Comparison of ENCODE assay signal across 1 cellular context in the genomic region with DNA sequence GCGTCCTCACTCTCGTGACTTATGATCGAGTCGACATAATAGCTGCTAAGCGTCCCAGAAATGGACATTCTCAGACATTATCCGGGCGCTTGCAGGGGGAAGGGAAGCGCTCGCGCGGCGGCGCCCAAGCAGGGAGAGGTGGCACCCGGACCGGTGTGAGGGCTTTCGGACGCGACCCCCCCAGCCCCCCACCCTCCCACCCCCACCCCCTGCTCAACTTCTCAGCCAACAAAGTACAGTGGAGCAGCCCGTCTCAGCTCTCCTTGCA.
TF ChIP-seq lines count a peak whose summit lies in the region.

HOXB9 (minus strand) TSS at position 157 of the 268 bp plus-strand sequence; CDS start at position 68, 89 bp downstream.

TF ChIP-seq in GM23338, 12 proteins besides CTCF, POLR2A, EP300 and RAD21 (continued from another document):
- TF ChIP-seq, protein P1, sequence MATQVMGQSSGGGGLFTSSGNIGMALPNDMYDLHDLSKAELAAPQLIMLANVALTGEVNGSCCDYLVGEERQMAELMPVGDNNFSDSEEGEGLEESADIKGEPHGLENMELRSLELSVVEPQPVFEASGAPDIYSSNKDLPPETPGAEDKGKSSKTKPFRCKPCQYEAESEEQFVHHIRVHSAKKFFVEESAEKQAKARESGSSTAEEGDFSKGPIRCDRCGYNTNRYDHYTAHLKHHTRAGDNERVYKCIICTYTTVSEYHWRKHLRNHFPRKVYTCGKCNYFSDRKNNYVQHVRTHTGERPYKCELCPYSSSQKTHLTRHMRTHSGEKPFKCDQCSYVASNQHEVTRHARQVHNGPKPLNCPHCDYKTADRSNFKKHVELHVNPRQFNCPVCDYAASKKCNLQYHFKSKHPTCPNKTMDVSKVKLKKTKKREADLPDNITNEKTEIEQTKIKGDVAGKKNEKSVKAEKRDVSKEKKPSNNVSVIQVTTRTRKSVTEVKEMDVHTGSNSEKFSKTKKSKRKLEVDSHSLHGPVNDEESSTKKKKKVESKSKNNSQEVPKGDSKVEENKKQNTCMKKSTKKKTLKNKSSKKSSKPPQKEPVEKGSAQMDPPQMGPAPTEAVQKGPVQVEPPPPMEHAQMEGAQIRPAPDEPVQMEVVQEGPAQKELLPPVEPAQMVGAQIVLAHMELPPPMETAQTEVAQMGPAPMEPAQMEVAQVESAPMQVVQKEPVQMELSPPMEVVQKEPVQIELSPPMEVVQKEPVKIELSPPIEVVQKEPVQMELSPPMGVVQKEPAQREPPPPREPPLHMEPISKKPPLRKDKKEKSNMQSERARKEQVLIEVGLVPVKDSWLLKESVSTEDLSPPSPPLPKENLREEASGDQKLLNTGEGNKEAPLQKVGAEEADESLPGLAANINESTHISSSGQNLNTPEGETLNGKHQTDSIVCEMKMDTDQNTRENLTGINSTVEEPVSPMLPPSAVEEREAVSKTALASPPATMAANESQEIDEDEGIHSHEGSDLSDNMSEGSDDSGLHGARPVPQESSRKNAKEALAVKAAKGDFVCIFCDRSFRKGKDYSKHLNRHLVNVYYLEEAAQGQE (IDR thresholded peaks at IDR 0.05; ENCODE audit: unreplicated experiment) = no peak
- TF ChIP-seq EZH2 (IDR thresholded peaks at IDR 0.05; ENCODE audit: low read depth, unreplicated experiment) = no peak
- TF ChIP-seq, protein P2, sequence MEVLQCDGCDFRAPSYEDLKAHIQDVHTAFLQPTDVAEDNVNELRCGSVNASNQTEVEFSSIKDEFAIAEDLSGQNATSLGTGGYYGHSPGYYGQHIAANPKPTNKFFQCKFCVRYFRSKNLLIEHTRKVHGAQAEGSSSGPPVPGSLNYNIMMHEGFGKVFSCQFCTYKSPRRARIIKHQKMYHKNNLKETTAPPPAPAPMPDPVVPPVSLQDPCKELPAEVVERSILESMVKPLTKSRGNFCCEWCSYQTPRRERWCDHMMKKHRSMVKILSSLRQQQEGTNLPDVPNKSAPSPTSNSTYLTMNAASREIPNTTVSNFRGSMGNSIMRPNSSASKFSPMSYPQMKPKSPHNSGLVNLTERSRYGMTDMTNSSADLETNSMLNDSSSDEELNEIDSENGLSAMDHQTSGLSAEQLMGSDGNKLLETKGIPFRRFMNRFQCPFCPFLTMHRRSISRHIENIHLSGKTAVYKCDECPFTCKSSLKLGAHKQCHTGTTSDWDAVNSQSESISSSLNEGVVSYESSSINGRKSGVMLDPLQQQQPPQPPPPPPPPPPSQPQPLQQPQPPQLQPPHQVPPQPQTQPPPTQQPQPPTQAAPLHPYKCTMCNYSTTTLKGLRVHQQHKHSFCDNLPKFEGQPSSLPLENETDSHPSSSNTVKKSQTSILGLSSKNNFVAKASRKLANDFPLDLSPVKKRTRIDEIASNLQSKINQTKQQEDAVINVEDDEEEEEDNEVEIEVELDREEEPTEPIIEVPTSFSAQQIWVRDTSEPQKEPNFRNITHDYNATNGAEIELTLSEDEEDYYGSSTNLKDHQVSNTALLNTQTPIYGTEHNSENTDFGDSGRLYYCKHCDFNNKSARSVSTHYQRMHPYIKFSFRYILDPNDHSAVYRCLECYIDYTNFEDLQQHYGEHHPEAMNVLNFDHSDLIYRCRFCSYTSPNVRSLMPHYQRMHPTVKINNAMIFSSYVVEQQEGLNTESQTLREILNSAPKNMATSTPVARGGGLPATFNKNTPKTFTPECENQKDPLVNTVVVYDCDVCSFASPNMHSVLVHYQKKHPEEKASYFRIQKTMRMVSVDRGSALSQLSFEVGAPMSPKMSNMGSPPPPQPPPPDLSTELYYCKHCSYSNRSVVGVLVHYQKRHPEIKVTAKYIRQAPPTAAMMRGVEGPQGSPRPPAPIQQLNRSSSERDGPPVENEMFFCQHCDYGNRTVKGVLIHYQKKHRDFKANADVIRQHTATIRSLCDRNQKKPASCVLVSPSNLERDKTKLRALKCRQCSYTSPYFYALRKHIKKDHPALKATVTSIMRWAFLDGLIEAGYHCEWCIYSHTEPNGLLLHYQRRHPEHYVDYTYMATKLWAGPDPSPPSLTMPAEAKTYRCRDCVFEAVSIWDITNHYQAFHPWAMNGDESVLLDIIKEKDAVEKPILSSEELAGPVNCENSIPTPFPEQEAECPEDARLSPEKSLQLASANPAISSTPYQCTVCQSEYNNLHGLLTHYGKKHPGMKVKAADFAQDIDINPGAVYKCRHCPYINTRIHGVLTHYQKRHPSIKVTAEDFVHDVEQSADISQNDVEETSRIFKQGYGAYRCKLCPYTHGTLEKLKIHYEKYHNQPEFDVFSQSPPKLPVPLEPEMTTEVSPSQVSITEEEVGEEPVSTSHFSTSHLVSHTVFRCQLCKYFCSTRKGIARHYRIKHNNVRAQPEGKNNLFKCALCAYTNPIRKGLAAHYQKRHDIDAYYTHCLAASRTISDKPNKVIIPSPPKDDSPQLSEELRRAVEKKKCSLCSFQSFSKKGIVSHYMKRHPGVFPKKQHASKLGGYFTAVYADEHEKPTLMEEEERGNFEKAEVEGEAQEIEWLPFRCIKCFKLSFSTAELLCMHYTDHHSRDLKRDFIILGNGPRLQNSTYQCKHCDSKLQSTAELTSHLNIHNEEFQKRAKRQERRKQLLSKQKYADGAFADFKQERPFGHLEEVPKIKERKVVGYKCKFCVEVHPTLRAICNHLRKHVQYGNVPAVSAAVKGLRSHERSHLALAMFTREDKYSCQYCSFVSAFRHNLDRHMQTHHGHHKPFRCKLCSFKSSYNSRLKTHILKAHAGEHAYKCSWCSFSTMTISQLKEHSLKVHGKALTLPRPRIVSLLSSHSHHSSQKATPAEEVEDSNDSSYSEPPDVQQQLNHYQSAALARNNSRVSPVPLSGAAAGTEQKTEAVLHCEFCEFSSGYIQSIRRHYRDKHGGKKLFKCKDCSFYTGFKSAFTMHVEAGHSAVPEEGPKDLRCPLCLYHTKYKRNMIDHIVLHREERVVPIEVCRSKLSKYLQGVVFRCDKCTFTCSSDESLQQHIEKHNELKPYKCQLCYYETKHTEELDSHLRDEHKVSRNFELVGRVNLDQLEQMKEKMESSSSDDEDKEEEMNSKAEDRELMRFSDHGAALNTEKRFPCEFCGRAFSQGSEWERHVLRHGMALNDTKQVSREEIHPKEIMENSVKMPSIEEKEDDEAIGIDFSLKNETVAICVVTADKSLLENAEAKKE (CRISPR knock-in tag; IDR thresholded peaks at IDR 0.05) = no peak
